In genomic region chr16:86941731-86942468, GRCh38 we compare ENCODE assay signal across 22 cellular contexts.
DNase-seq lines count a peak whose midpoint lies in the region; ATAC-seq and TF ChIP-seq lines count a peak whose summit lies in the region.
"Had no signal": no experiment of that assay in that cellular context is flagged by ENCODE, and none has a peak within 500 bp of the region (broad histone marks: within the 10 kb centered on the region; RNA-seq: fewer than 3 reads in every experiment).

No MANE protein-coding gene starts in this region.

- ATAC-seq in natural killer cell treated with Interleukin-12 subunit alpha and Interleukin-12 subunit beta and Interleukin-15 and Interleukin-18, amount 100 ng/mL, for 72 hours: no peak
- ATAC-seq in natural killer cell (no peak), aorta (ENCODE audit: low FRiP score) (peak; percentile 55), WTC11 (no peak)
- ATAC-seq: HepG2, Right ventricle myocardium inferior had no signal

- no peaks in the 10 kb centered on the region for H3K36me3 ChIP-seq in brain microvascular endothelial cell (replicated peaks)
- no peaks in the 10 kb centered on the region for H3K36me3 ChIP-seq in aorta (ENCODE audit: control insufficient read depth in 1 of 2, insufficient read depth in 2 of 2, low read length in 1 of 2)

- intact Hi-C loops in natural killer cell (cut with micrococcal nuclease): no loop called here
- intact Hi-C loops in aorta (cut with DNase I): no loop called here

- no peaks in the 10 kb centered on the region for H3K4me1 Mint-ChIP-seq in natural killer cell treated with Interleukin-12 subunit alpha and Interleukin-12 subunit beta and Interleukin-15 and Interleukin-18, amount 100 ng/mL, for 72 hours (ENCODE audit: low read depth in 2 of 2)
- H3K4me1 Mint-ChIP-seq in natural killer cell (no peaks in the 10 kb centered on the region), osteocyte (ENCODE audit: unreplicated experiment) (peaks cover 54% of the 10 kb centered on the region), WTC11 (peaks cover 10% of the 10 kb centered on the region)
- H3K4me1 Mint-ChIP-seq: B cell, CD14-positive monocyte had no signal

- CTCF ChIA-PET in WTC11 (lab: Charles Lee): no interaction called here

- in situ Hi-C loops in brain microvascular endothelial cell (cut with HindIII; ENCODE audit: low pct_ligation_motif_present, low sequenced_read_pairs): no loop called here

- H3K27ac Mint-ChIP-seq in natural killer cell treated with Interleukin-12 subunit alpha and Interleukin-12 subunit beta and Interleukin-15 and Interleukin-18, amount 100 ng/mL, for 72 hours: no peak overlapping the region
- H3K27ac Mint-ChIP-seq in natural killer cell: no peak overlapping the region
- peak overlapping the region; percentile 88 for H3K27ac Mint-ChIP-seq in osteocyte (ENCODE audit: unreplicated experiment)
- H3K27ac Mint-ChIP-seq in WTC11: no peak overlapping the region
- H3K27ac Mint-ChIP-seq: B cell, CD14-positive monocyte had no signal

- H3K27me3 Mint-ChIP-seq in natural killer cell treated with Interleukin-12 subunit alpha and Interleukin-12 subunit beta and Interleukin-15 and Interleukin-18, amount 100 ng/mL, for 72 hours: peaks cover 21 to 34% of the 10 kb centered on the region in 2 donors
- H3K27me3 Mint-ChIP-seq in natural killer cell (ENCODE audit: low read depth in 2 of 2) (peaks cover 6 to 22% of the 10 kb centered on the region in 2 donors), osteocyte (ENCODE audit: unreplicated experiment) (no peaks in the 10 kb centered on the region), WTC11 (ENCODE audit: low read depth) (peaks cover 3% of the 10 kb centered on the region; the same call in 1 of the 2 replicates)

- no peaks in the 10 kb centered on the region for H3K9me3 Mint-ChIP-seq in natural killer cell treated with Interleukin-12 subunit alpha and Interleukin-12 subunit beta and Interleukin-15 and Interleukin-18, amount 100 ng/mL, for 72 hours
- H3K9me3 Mint-ChIP-seq in natural killer cell (no peaks in the 10 kb centered on the region), osteocyte (ENCODE audit: unreplicated experiment) (peaks cover 5% of the 10 kb centered on the region), WTC11 (peaks cover 25% of the 10 kb centered on the region)

- no peak overlapping the region for H3K4me3 Mint-ChIP-seq in natural killer cell treated with Interleukin-12 subunit alpha and Interleukin-12 subunit beta and Interleukin-15 and Interleukin-18, amount 100 ng/mL, for 72 hours
- H3K4me3 Mint-ChIP-seq in natural killer cell (no peak overlapping the region), osteocyte (ENCODE audit: unreplicated experiment) (no peak overlapping the region), WTC11 (no peak overlapping the region)
- H3K4me3 Mint-ChIP-seq: B cell, CD14-positive monocyte had no signal

- H3K4me3 ChIP-seq in brain microvascular endothelial cell (ENCODE audit: low read depth, low read length): no peak overlapping the region
- no peak overlapping the region for H3K4me3 ChIP-seq in aorta (ENCODE audit: low read length in 2 of 2)

- H3K27ac ChIP-seq in brain microvascular endothelial cell (peak overlapping the region; percentile 27), aorta (ENCODE audit: low read depth in 1 of 2, low read length in 2 of 2) (peak overlapping the region; percentile 2 to 44)
- H3K27ac ChIP-seq: HL-60 had no signal

- H3K36me3 Mint-ChIP-seq in natural killer cell treated with Interleukin-12 subunit alpha and Interleukin-12 subunit beta and Interleukin-15 and Interleukin-18, amount 100 ng/mL, for 72 hours: no peaks in the 10 kb centered on the region
- H3K36me3 Mint-ChIP-seq in natural killer cell: no peaks in the 10 kb centered on the region
- H3K36me3 Mint-ChIP-seq in osteocyte (ENCODE audit: unreplicated experiment): no peaks in the 10 kb centered on the region
- peaks cover 5% of the 10 kb centered on the region; the same call in 1 of the 2 replicates for H3K36me3 Mint-ChIP-seq in WTC11
- H3K36me3 Mint-ChIP-seq: CD14-positive monocyte had no signal

- TF ChIP-seq CTCF in natural killer cell (IDR thresholded peaks at IDR 0.05) (no peak), brain microvascular endothelial cell (IDR thresholded peaks at IDR 0.05; ENCODE audit: low read depth, low read length, missing control alignments) (no peak), osteocyte (IDR thresholded peaks at IDR 0.05) (no peak), WTC11 (IDR thresholded peaks at IDR 0.05) (no peak)

- peaks cover 0 to 13% of the 10 kb centered on the region in 2 donors for H3K4me1 ChIP-seq in aorta (ENCODE audit: control insufficient read depth in 1 of 2, insufficient read depth in 2 of 2, low read length in 2 of 2)

- WGBS in aorta, 2 donors: 65% methylated on average over 10 of the region's 10 CpGs

- H3K9me3 ChIP-seq in aorta (ENCODE audit: control insufficient read depth, low read length): no peaks in the 10 kb centered on the region

- DNase-seq in natural killer cell treated with Interleukin-12 subunit alpha and Interleukin-12 subunit beta and Interleukin-15 and Interleukin-18, amount 100 ng/mL, for 72 hours (ENCODE audit: low spot score): peak; percentile 38
- no peak for DNase-seq in natural killer cell
- DNase-seq in brain microvascular endothelial cell: no peak
- no peak for DNase-seq in osteocyte (ENCODE audit: extremely low spot score, unreplicated experiment)
- DNase-seq in aorta: peak; percentile 26 to 65
- DNase-seq in NCI-H146 treated with DMSO at 0.1 percent for 48 hours (lab: John Stamatoyannopoulos, UW; ENCODE audit: unreplicated experiment): no peak
- no peak for DNase-seq in WTC11 (ENCODE audit: low spot score)
- DNase-seq in T-helper 1 cell: no peak
- DNase-seq: H7, KBM-7, NCI-H1092 treated with DMSO at 0.1 percent for 48 hours, NCI-H146, NCI-H2081 treated with DMSO at 0.1 percent for 48 hours, NCI-H2171 treated with DMSO at 0.1 percent for 48 hours, NCI-H524 treated with DMSO at 0.1 percent for 48 hours, NCI-H82, OCI-M1 had no signal

- POLR2A ChIA-PET in WTC11 (lab: Charles Lee): no interaction called here

- no peaks in the 10 kb centered on the region for H3K27me3 ChIP-seq in brain microvascular endothelial cell (replicated peaks)
- H3K27me3 ChIP-seq in aorta (ENCODE audit: control insufficient read depth in 1 of 2, insufficient read depth in 2 of 2, low read length in 1 of 2): no peaks in the 10 kb centered on the region

TF ChIP-seq in WTC11, 78 proteins besides CTCF, POLR2A, EP300 and RAD21:
- TF ChIP-seq IRF2 (CRISPR knock-in tag; IDR thresholded peaks at IDR 0.05; ENCODE audit: borderline replicate concordance, low read depth) (no peak), ATF3 (CRISPR knock-in tag; conservative IDR thresholded peaks at IDR 0.05) (no peak), NFYB (CRISPR knock-in tag; conservative IDR thresholded peaks at IDR 0.05; ENCODE audit: low read depth) (no peak), ELF4 (CRISPR knock-in tag; IDR thresholded peaks at IDR 0.05; ENCODE audit: low read depth) (no peak), ZNF425 (CRISPR knock-in tag; conservative IDR thresholded peaks at IDR 0.05) (no peak), ZSCAN18 (CRISPR knock-in tag; IDR thresholded peaks at IDR 0.05) (no peak), ZNF416 (CRISPR knock-in tag; IDR thresholded peaks at IDR 0.05) (no peak), RORB (CRISPR knock-in tag; IDR thresholded peaks at IDR 0.05) (no peak)

Comparison
In these comparisons a context has a peak if more than half of its experiments do, and no peak if none do; other contexts are left out.
1. DNase-seq: peak in natural killer cell treated with Interleukin-12 subunit alpha and Interleukin-12 subunit beta and Interleukin-15 and Interleukin-18, amount 100 ng/mL, for 72 hours (single experiment) and aorta (2 of 2); none in natural killer cell (single experiment), brain microvascular endothelial cell (single experiment), osteocyte (single experiment), NCI-H146 treated with DMSO at 0.1 percent for 48 hours (single experiment), WTC11 (single experiment) and T-helper 1 cell (0 of 5).